Comparison of ENCODE assay signal across 1 cellular context in genomic region chr2:134141598-134142340, GRCh38.
TF ChIP-seq lines count a peak whose summit lies in the region.

No MANE protein-coding gene starts in this region.

TF ChIP-seq in HepG2, 621 proteins besides CTCF, POLR2A, EP300 and RAD21 (continued from another document):
- TF ChIP-seq HINFP (CRISPR knock-in tag; IDR thresholded peaks at IDR 0.05; ENCODE audit: low read depth), result no peak
- TF ChIP-seq IKZF5 (CRISPR knock-in tag; IDR thresholded peaks at IDR 0.05), result no peak
- TF ChIP-seq ZFP1 (CRISPR knock-in tag; IDR thresholded peaks at IDR 0.05), result no peak
- TF ChIP-seq FOXM1 (CRISPR knock-in tag; IDR thresholded peaks at IDR 0.05), result no peak
- no peak for TF ChIP-seq ZNF75D (CRISPR knock-in tag; IDR thresholded peaks at IDR 0.05; ENCODE audit: borderline replicate concordance)
- TF ChIP-seq ZNF354B (CRISPR knock-in tag; IDR thresholded peaks at IDR 0.05), result no peak
- TF ChIP-seq HDAC2 (CRISPR knock-in tag; IDR thresholded peaks at IDR 0.05), result no peak
- TF ChIP-seq ZNF292 (CRISPR knock-in tag; IDR thresholded peaks at IDR 0.05; ENCODE audit: borderline replicate concordance, low read depth), result no peak
